In genomic region chr15:68578175-68578959, GRCh38 we compare ENCODE assay signal across 8 cellular contexts. TPM values are rescaled to one million over a fixed set of nuclear protein-coding genes. Genes with fewer than 3 reads are reported as not detected.
DNase-seq lines count a peak whose midpoint lies in the region; ATAC-seq and TF ChIP-seq lines count a peak whose summit lies in the region.

No MANE protein-coding gene starts in this region.

- no peak for TF ChIP-seq EP300 in neural cell (conservative IDR thresholded peaks at IDR 0.05; ENCODE audit: poor library complexity, severe bottlenecking)

- H2AFZ ChIP-seq in neural cell (ENCODE audit: low read depth, low read length): peak overlapping the region; percentile 84

- H3K9ac ChIP-seq in neural cell (ENCODE audit: low read length): peak overlapping the region; percentile 86

- H3K79me2 ChIP-seq in neural cell (replicated peaks; ENCODE audit: insufficient read depth, low read length): peaks cover 32% of the 10 kb centered on the region

- H3K36me3 Mint-ChIP-seq in activated naive CD8-positive, alpha-beta T cell treated with anti-CD3 and anti-CD28 coated beads for 36 hours: no peaks in the 10 kb centered on the region

- H3K9me3 Mint-ChIP-seq in activated naive CD8-positive, alpha-beta T cell treated with anti-CD3 and anti-CD28 coated beads for 36 hours: no peaks in the 10 kb centered on the region

- H3K9me3 ChIP-seq in neural cell (ENCODE audit: low read length): no peaks in the 10 kb centered on the region

- peak; percentile 55 to 64 for DNase-seq in NOMO-1 (lab: John Stamatoyannopoulos, UW; ENCODE audit: unreplicated experiment in 2 of 2)
- DNase-seq in NOMO-1 treated with dmso at 0.1 percent for 144 hours (lab: John Stamatoyannopoulos, UW; ENCODE audit: unreplicated experiment): no peak
- peak; percentile 74 for DNase-seq in NCI-H69 (lab: John Stamatoyannopoulos, UW)
- DNase-seq in activated naive CD8-positive, alpha-beta T cell treated with anti-CD3 and anti-CD28 coated beads for 36 hours: peak; percentile 40
- DNase-seq in glomerular visceral epithelial cell (ENCODE audit: extremely low spot score): peak; percentile 73

- peak overlapping the region; percentile 68 for H3K27ac ChIP-seq in neural cell (ENCODE audit: low read length)

- no peaks in the 10 kb centered on the region for H3K27me3 ChIP-seq in neural cell (ENCODE audit: insufficient read depth, low read depth, low read length)

- no peak for ATAC-seq in GM21360 (IDR thresholded peaks at IDR 0.05; ENCODE audit: unreplicated experiment)
- no peak for ATAC-seq in HG02852 (IDR thresholded peaks at IDR 0.05; ENCODE audit: unreplicated experiment)

- H3K27me3 Mint-ChIP-seq in activated naive CD8-positive, alpha-beta T cell treated with anti-CD3 and anti-CD28 coated beads for 36 hours: peaks cover 67% of the 10 kb centered on the region

- H3K4me3 ChIP-seq in neural cell (ENCODE audit: low read length): peak overlapping the region; percentile 91

- no peaks in the 10 kb centered on the region for H3K36me3 ChIP-seq in neural cell (ENCODE audit: insufficient read depth, low read length)

- peak overlapping the region; percentile 49 for H3K4me3 Mint-ChIP-seq in activated naive CD8-positive, alpha-beta T cell treated with anti-CD3 and anti-CD28 coated beads for 36 hours

- no peak overlapping the region for H3K27ac Mint-ChIP-seq in activated naive CD8-positive, alpha-beta T cell treated with anti-CD3 and anti-CD28 coated beads for 36 hours

- peaks cover 7% of the 10 kb centered on the region for H3K4me1 Mint-ChIP-seq in activated naive CD8-positive, alpha-beta T cell treated with anti-CD3 and anti-CD28 coated beads for 36 hours

- H4K20me1 ChIP-seq in neural cell (ENCODE audit: insufficient read depth): no peaks in the 10 kb centered on the region

- TF ChIP-seq RAD21 in neural cell (conservative IDR thresholded peaks at IDR 0.05): peak; percentile 63

- H3K4me2 ChIP-seq in neural cell (ENCODE audit: low read length): peak overlapping the region; percentile 76

- H3F3A ChIP-seq in neural cell (ENCODE audit: insufficient read depth, low read length, poor library complexity, severe bottlenecking): no peaks in the 10 kb centered on the region

- TF ChIP-seq CTCF in neural cell (IDR thresholded peaks at IDR 0.05; ENCODE audit: poor library complexity, severe bottlenecking): peak; percentile 61

- no peaks in the 10 kb centered on the region for H3K9me2 ChIP-seq in neural cell (ENCODE audit: insufficient read depth, low read length)

TF ChIP-seq in neural cell, 6 proteins besides CTCF, POLR2A, EP300 and RAD21:
- peak; percentile 49 for TF ChIP-seq POLR2AphosphoS5 (IDR thresholded peaks at IDR 0.05)
- peak; percentile 63 for TF ChIP-seq SMC3 (conservative IDR thresholded peaks at IDR 0.05; ENCODE audit: poor library complexity)
- no peak for TF ChIP-seq TAF1 (IDR thresholded peaks at IDR 0.05; ENCODE audit: low read depth)
- TF ChIP-seq EZH2 (IDR thresholded peaks at IDR 0.05; ENCODE audit: borderline replicate concordance, insufficient read depth, low read length, poor library complexity, severe bottlenecking): no peak
- TF ChIP-seq MXI1 (conservative IDR thresholded peaks at IDR 0.05; ENCODE audit: poor library complexity, severe bottlenecking): peak; percentile 64
- TF ChIP-seq REST (IDR thresholded peaks at IDR 0.05; ENCODE audit: borderline replicate concordance): peak; percentile 22

RNA-seq across cellular contexts. Expression of gene CORO2B, which starts 0.4 kb away (rescaled TPM):
- total RNA-seq in activated naive CD8-positive, alpha-beta T cell treated with anti-CD3 and anti-CD28 coated beads for 36 hours: not detected
- polyA plus RNA-seq in neural cell: 15.1 and 17.1 TPM in 2 replicates
- 22.4 and 22.9 TPM in 2 replicates for polyA minus RNA-seq in neural cell
